ENCODE assay signal across 8 cellular contexts in genomic region chrX:75155454-75155829, GRCh38. TPM values are rescaled to one million over a fixed set of nuclear protein-coding genes. Genes with fewer than 3 reads are reported as not detected.
DNase-seq lines count a peak whose midpoint lies in the region; ATAC-seq lines count a peak whose summit lies in the region.

No MANE protein-coding gene starts in this region.

- DNase-seq in CD4-positive, alpha-beta memory T cell, result peak in 1 of 5 donors; percentile 3
- no peak for DNase-seq in activated CD4-positive, alpha-beta memory T cell treated with anti-CD3 and anti-CD28 coated beads, Interleukin-2, amount 10 ng/mL, durations not matched to agents 7 days and 5 days
- DNase-seq in left ventricle myocardium superior, result no peak
- no peak for DNase-seq in SW 1271 (lab: John Stamatoyannopoulos, UW)
- no peak for DNase-seq in SHP77 treated with DMSO at 0.1 percent for 48 hours (lab: John Stamatoyannopoulos, UW)

- peak overlapping the region; percentile 86 for H3K9ac ChIP-seq in skeletal muscle satellite cell (ENCODE audit: low read depth, low read length)

- ATAC-seq in GM19395 (IDR thresholded peaks at IDR 0.05; ENCODE audit: unreplicated experiment) (peak; percentile 66), HG03442 (IDR thresholded peaks at IDR 0.05; ENCODE audit: unreplicated experiment) (peak; percentile 62), left ventricle myocardium superior (peak; percentile 52)

- peaks cover 20% of the 10 kb centered on the region for H3K4me1 ChIP-seq in CD4-positive, alpha-beta memory T cell (ENCODE audit: insufficient read depth, low read length)
- H3K4me1 ChIP-seq in skeletal muscle satellite cell (ENCODE audit: control insufficient read depth, insufficient read depth, low read length), result no peaks in the 10 kb centered on the region

- H3K4me3 Mint-ChIP-seq in CD4-positive, alpha-beta memory T cell, result peak overlapping the region; percentile 89 to 98 (median 95)
- peak overlapping the region; percentile 85 for H3K4me3 Mint-ChIP-seq in activated CD4-positive, alpha-beta memory T cell treated with anti-CD3 and anti-CD28 coated beads, Interleukin-2, amount 10 ng/mL, durations not matched to agents 7 days and 5 days

- H3K27ac ChIP-seq in CD4-positive, alpha-beta memory T cell (ENCODE audit: low read depth, low read length), result peak overlapping the region; percentile 76

- H3K4me1 Mint-ChIP-seq in CD4-positive, alpha-beta memory T cell, result peaks cover 24 to 53% (median 34%) of the 10 kb centered on the region in 4 donors
- peaks cover 29% of the 10 kb centered on the region for H3K4me1 Mint-ChIP-seq in activated CD4-positive, alpha-beta memory T cell treated with anti-CD3 and anti-CD28 coated beads, Interleukin-2, amount 10 ng/mL, durations not matched to agents 7 days and 5 days

- H3K9me3 ChIP-seq in CD4-positive, alpha-beta memory T cell (ENCODE audit: control insufficient read depth in 1 of 2, low read length in 2 of 2), result no peaks in the 10 kb centered on the region
- no peaks in the 10 kb centered on the region for H3K9me3 ChIP-seq in skeletal muscle satellite cell (replicated peaks; ENCODE audit: low read length)

- no peaks in the 10 kb centered on the region for H3K27me3 ChIP-seq in CD4-positive, alpha-beta memory T cell (ENCODE audit: insufficient read depth, low read length)
- no peaks in the 10 kb centered on the region for H3K27me3 ChIP-seq in skeletal muscle satellite cell (ENCODE audit: control insufficient read depth, insufficient read depth, low read length)

- no peaks in the 10 kb centered on the region for H3K36me3 ChIP-seq in CD4-positive, alpha-beta memory T cell (ENCODE audit: insufficient read depth, low read length)
- no peaks in the 10 kb centered on the region for H3K36me3 ChIP-seq in skeletal muscle satellite cell (ENCODE audit: insufficient read depth, low read length)

- no peaks in the 10 kb centered on the region for H3K27me3 Mint-ChIP-seq in CD4-positive, alpha-beta memory T cell
- no peaks in the 10 kb centered on the region for H3K27me3 Mint-ChIP-seq in activated CD4-positive, alpha-beta memory T cell treated with anti-CD3 and anti-CD28 coated beads, Interleukin-2, amount 10 ng/mL, durations not matched to agents 7 days and 5 days

- peak overlapping the region; percentile 65 to 74 for H3K4me3 ChIP-seq in CD4-positive, alpha-beta memory T cell (ENCODE audit: low read length in 2 of 2)
- H3K4me3 ChIP-seq in skeletal muscle satellite cell (ENCODE audit: low read length), result peak overlapping the region; percentile 79

- intact Hi-C loops in CD4-positive, alpha-beta memory T cell (cut with micrococcal nuclease), result loop anchor here (10.0 kb wide), 2 partner anchors 541 to 861 kb away; partner anchors contain the start of gene RLIM
- intact Hi-C loops in left ventricle myocardium superior (cut with micrococcal nuclease), result loop anchor here (10.0 kb wide), 1 partner anchor 541 kb away; the partner anchor contains the start of gene RLIM

- peak overlapping the region; percentile 77 for H3K4me2 ChIP-seq in skeletal muscle satellite cell (ENCODE audit: low read length)

- H3K27ac Mint-ChIP-seq in CD4-positive, alpha-beta memory T cell, result peak overlapping the region; percentile 95 to 98 (median 97)
- peak overlapping the region; percentile 74 for H3K27ac Mint-ChIP-seq in activated CD4-positive, alpha-beta memory T cell treated with anti-CD3 and anti-CD28 coated beads, Interleukin-2, amount 10 ng/mL, durations not matched to agents 7 days and 5 days

- CTCF ChIA-PET in CD4-positive, alpha-beta memory T cell (lab: Charles Lee; ENCODE audit: partially characterized antibody), result no interaction called here
- CTCF ChIA-PET in activated CD4-positive, alpha-beta memory T cell treated with anti-CD3 and anti-CD28 coated beads, Interleukin-2, amount 10 ng/mL, durations not matched to agents 7 days and 5 days (lab: Charles Lee), result no interaction called here

- POLR2A ChIA-PET in CD4-positive, alpha-beta memory T cell (lab: Charles Lee; ENCODE audit: partially characterized antibody), result interaction anchor here (3.1 kb wide), 1 partner anchor 119 kb away, joined by 13 read pairs; the partner anchor contains the start of gene UPRT
- POLR2A ChIA-PET in activated CD4-positive, alpha-beta memory T cell treated with anti-CD3 and anti-CD28 coated beads, Interleukin-2, amount 10 ng/mL, durations not matched to agents 7 days and 5 days (lab: Charles Lee), result interaction anchor here (0.8 to 1.3 kb wide), 3 partner anchors 11 to 992 kb away, joined by 3 read pairs; partner anchors contain the start of gene UPRT

- H3K36me3 Mint-ChIP-seq in CD4-positive, alpha-beta memory T cell, result peaks cover 0 to 11% of the 10 kb centered on the region in 2 donors
- H3K36me3 Mint-ChIP-seq in activated CD4-positive, alpha-beta memory T cell treated with anti-CD3 and anti-CD28 coated beads, Interleukin-2, amount 10 ng/mL, durations not matched to agents 7 days and 5 days (ENCODE audit: low read depth), result peaks cover 5% of the 10 kb centered on the region

- no peaks in the 10 kb centered on the region for H3K9me3 Mint-ChIP-seq in CD4-positive, alpha-beta memory T cell
- no peaks in the 10 kb centered on the region for H3K9me3 Mint-ChIP-seq in activated CD4-positive, alpha-beta memory T cell treated with anti-CD3 and anti-CD28 coated beads, Interleukin-2, amount 10 ng/mL, durations not matched to agents 7 days and 5 days

RNA-seq across cellular contexts. Expression of gene ABCB7, which starts 0.6 kb away (rescaled TPM):
- 10 to 100 TPM; 24.1 to 29.4 TPM for total RNA-seq in CD4-positive, alpha-beta memory T cell
- 10 to 100 TPM; 11.4 to 20.8 TPM for polyA plus RNA-seq in CD4-positive, alpha-beta memory T cell
- total RNA-seq in activated CD4-positive, alpha-beta memory T cell treated with anti-CD3 and anti-CD28 coated beads, Interleukin-2, amount 10 ng/mL, durations not matched to agents 7 days and 5 days, result 10 to 100 TPM; 25.9 to 27.3 TPM
- total RNA-seq in left ventricle myocardium superior, result 44.1 TPM
- 11.4 and 11.9 TPM in 2 replicates for total RNA-seq in skeletal muscle satellite cell (2012; rRNA removed)
